Comparison of ENCODE assay signal across 13 cellular contexts in the genomic region with DNA sequence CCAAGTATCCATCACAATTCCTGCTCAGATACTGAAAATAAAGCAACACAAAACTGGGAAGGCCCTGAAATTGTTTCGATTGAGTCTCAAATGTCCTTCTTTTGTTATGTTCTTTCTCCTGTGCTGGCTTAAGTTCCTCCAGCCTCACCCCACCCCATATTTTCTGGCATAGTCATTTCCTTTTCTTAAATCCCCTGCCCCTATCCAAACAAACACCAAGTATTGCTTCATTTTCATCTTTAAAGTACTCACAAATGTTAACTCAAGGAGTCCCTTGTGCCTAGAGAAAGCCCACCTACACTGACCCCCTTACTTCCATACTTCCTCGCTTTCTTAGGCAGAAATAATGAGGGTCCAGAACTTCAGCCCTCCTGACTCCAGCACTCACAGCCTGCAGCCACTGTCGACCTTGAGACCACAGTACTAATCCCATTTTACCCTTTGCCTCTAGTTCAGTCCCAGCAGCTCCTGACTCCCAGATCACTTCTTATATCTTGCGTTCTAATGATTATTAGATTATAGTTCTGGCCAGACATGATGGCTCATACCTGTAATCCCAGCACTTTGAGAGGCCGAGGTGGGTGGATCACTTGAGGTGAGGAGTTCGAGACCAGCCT.
DNase-seq lines count a peak whose midpoint lies in the region; ATAC-seq and TF ChIP-seq lines count a peak whose summit lies in the region.
"Had no signal": no experiment of that assay in that cellular context is flagged by ENCODE, and none has a peak within 500 bp of the region (broad histone marks: within the 10 kb centered on the region; RNA-seq: fewer than 3 reads in every experiment).

No MANE protein-coding gene starts in this region.

- H3K36me3 ChIP-seq in HUES6 (ENCODE audit: control insufficient read depth, insufficient read depth, low read length): no peaks in the 10 kb centered on the region

- no peak for ATAC-seq in GM19324 (IDR thresholded peaks at IDR 0.05; ENCODE audit: low FRiP score, unreplicated experiment)
- no peak for ATAC-seq in GM18861 (IDR thresholded peaks at IDR 0.05; ENCODE audit: unreplicated experiment)
- ATAC-seq: stimulated activated naive B cell treated with anti-CD40 and anti-IgM and Interleukin-4, amounts not matched to agents 10 μg/mL and 1 μg/mL and 100 μg/mL, for 72 hours had no signal

- H3K4me1 ChIP-seq in HUES6 (ENCODE audit: control insufficient read depth, insufficient read depth, low read length): peaks cover 13% of the 10 kb centered on the region

- no peak overlapping the region for H3K9ac ChIP-seq in HUES6 (ENCODE audit: low read length)

- in situ Hi-C loops in astrocyte of the cerebellum (cut with HindIII; ENCODE audit: low sequenced_read_pairs): no loop called here

- no peaks in the 10 kb centered on the region for H3K27me3 ChIP-seq in HUES6 (ENCODE audit: control insufficient read depth, insufficient read depth, low read length)

- TF ChIP-seq CTCF in AG10803 (conservative IDR thresholded peaks at IDR 0.05; ENCODE audit: low read length): no peak
- TF ChIP-seq CTCF in astrocyte of the cerebellum (IDR thresholded peaks at IDR 0.05; ENCODE audit: low read depth, low read length, missing control alignments): no peak

- peak overlapping the region; percentile 16; the same call in 1 of the 2 replicates for H3K27ac ChIP-seq in HUES6 (ENCODE audit: low read depth, low read length)

- no peak overlapping the region for H3K4me3 ChIP-seq in AG10803 (ENCODE audit: low read length)
- H3K4me3 ChIP-seq in HUES6 (ENCODE audit: low read depth, low read length): no peak overlapping the region
- H3K4me3 ChIP-seq in astrocyte of the cerebellum (ENCODE audit: low read depth, low read length): no peak overlapping the region

- H3K9me3 ChIP-seq in HUES6 (ENCODE audit: control insufficient read depth, insufficient read depth, low read depth, low read length): 0 out of 2 replicates have a peak, but pooled peaks cover 2% of the 10 kb centered on the region

- peak; percentile 69 for DNase-seq in AG10803 (ENCODE audit: low read depth)
- peak; percentile 76 for DNase-seq in astrocyte of the cerebellum (ENCODE audit: low read depth)
- peak; percentile 35 for DNase-seq in iPS DF 19.7 (ENCODE audit: low read depth, low spot score)
- DNase-seq in KG1 (lab: John Stamatoyannopoulos, UW): no peak
- DNase-seq in NCI-H510A (lab: John Stamatoyannopoulos, UW): no peak
- DNase-seq: activated CD4-positive, alpha-beta T cell treated with anti-CD3 and anti-CD28 coated beads for 48 hours; activated naive CD4-positive, alpha-beta T cell treated with anti-CD3 and anti-CD28 coated beads, Interleukin-2, amount 50 U/mL, for 16 hours; erythroblast; NCI-H1417; stimulated activated naive B cell treated with anti-CD40 and anti-IgM and Interleukin-4, amounts not matched to agents 10 μg/mL and 1 μg/mL and 100 μg/mL, for 72 hours had no signal

Comparison
In these comparisons a context has a peak if more than half of its experiments do, and no peak if none do; other contexts are left out.
1. DNase-seq: peak in AG10803 (single experiment), astrocyte of the cerebellum (single experiment) and iPS DF 19.7 (single experiment); none in KG1 (single experiment) and NCI-H510A (single experiment).